25 cellular contexts compared by ENCODE assay signal in genomic region chr5:66516535-66516934, GRCh38.
"Had no signal": no experiment of that assay in that cellular context is flagged by ENCODE, and none has a peak within 500 bp of the region (broad histone marks: within the 10 kb centered on the region; RNA-seq: fewer than 3 reads in every experiment).

No MANE protein-coding gene starts in this region.

- H3K27ac ChIP-seq: breast epithelium, colonic mucosa, esophagus squamous epithelium, gastrocnemius medialis, pancreas, testis, uterus had no signal

- H3K4me3 Mint-ChIP-seq: activated naive CD8-positive, alpha-beta T cell treated with anti-CD3 and anti-CD28 coated beads for 36 hours; activated T-cell treated with anti-CD3 and anti-CD28 coated beads, Interleukin-2, amount 50 U/mL, for 24 hours; nephron had no signal

- DNase-seq: activated CD4-positive, alpha-beta T cell treated with anti-CD3 and anti-CD28 coated beads, Interleukin-2, amount 50 U/mL, for 4 hours; activated CD8-positive, alpha-beta memory T cell treated with anti-CD3 and anti-CD28 coated beads for 24 hours; activated CD8-positive, alpha-beta memory T cell treated with anti-CD3 and anti-CD28 coated beads, Interleukin-2, amount 50 U/mL, for 4 hours; activated naive CD4-positive, alpha-beta T cell treated with Interleukin-2 at 50 U/mL for 16 hours; activated naive CD8-positive, alpha-beta T cell treated with anti-CD3 and anti-CD28 coated beads for 36 hours; activated T-cell treated with anti-CD3 and anti-CD28 coated beads, Interleukin-2, amount 50 U/mL, for 24 hours; colonic mucosa; esophagus squamous epithelium; gastrocnemius medialis; head of caudate nucleus; hypothalamus; left ventricle myocardium superior; mammary epithelial cell; midbrain; pancreas; small intestine; stimulated activated CD4-positive, alpha-beta T cell treated with anti-CD3 and anti-CD28 coated beads, Interleukin-15, amount 100 ng/mL, for 24 hours; stimulated activated naive CD4-positive, alpha-beta T cell; testis; trophoblast cell; uterus had no signal

- H3K4me1 Mint-ChIP-seq: activated naive CD8-positive, alpha-beta T cell treated with anti-CD3 and anti-CD28 coated beads for 36 hours; nephron had no signal

- H3K9me3 ChIP-seq: colonic mucosa, gastrocnemius medialis, pancreas, testis, uterus had no signal

- H3K4me1 ChIP-seq: breast epithelium, colonic mucosa, esophagus squamous epithelium, gastrocnemius medialis, pancreas, testis, uterus had no signal

- H3K36me3 Mint-ChIP-seq: activated naive CD8-positive, alpha-beta T cell treated with anti-CD3 and anti-CD28 coated beads for 36 hours had no signal

- H3K27ac Mint-ChIP-seq: activated naive CD8-positive, alpha-beta T cell treated with anti-CD3 and anti-CD28 coated beads for 36 hours; activated T-cell treated with anti-CD3 and anti-CD28 coated beads, Interleukin-2, amount 50 U/mL, for 24 hours; activated T-helper 2 cell treated with anti-CD3 and anti-CD28 coated beads, Interferon-gamma antibody, Interleukin-2, Interleukin-4, amounts not matched to agents 10 μg/mL and 5 μg/mL and 100 μg/mL, durations not matched to agents 14 hours and 24 hours and 36 hours; nephron had no signal

- ATAC-seq: gastrocnemius medialis, left ventricle myocardium superior, pancreas, sciatic nerve had no signal

- H3K4me3 ChIP-seq: breast epithelium, colonic mucosa, esophagus squamous epithelium, gastrocnemius medialis, pancreas, testis, uterus had no signal

- H3K36me3 ChIP-seq: breast epithelium, colonic mucosa, esophagus squamous epithelium, gastrocnemius medialis, pancreas, uterus had no signal

- H3K27me3 ChIP-seq: breast epithelium, colonic mucosa, esophagus squamous epithelium, gastrocnemius medialis, pancreas, testis, uterus had no signal
